In the genomic region with DNA sequence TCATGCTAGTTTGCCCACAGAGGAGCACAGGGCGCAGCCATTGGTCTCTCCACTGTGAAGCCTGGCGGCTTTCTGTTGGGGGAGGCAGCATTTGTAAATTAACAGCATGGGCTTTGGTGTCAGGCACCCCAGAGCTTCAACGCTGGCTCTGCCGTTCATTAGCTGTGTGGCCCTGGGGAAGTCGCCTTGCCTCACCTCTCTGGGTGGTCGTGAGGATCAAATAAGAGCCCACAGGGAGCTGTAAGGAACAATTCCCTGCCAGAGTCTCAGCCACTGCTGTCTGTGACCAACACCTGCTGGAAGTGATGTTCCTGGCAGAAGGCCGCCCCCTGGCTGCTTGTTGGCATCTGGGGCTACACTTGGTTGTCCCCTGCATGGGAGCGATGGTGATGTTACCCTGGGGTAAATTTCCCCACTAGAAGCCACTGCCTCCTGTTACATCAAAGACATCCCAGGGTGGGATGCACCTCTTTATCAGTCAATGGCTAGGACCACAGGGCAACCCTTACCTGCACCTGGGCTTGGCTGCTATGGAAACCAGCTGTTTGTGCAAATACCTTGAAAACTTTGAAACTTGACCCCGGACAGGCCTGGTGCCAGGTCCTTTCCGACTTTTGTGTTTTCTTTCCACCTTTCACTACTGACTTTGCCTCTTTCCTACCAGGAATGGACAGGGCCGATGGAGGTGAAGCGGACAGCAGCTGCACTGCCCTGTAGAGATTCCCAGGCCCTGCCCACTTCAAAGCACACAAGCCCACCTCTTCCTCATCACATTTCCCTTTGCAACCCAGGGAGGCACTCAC, we compare ENCODE assay signal across 8 cellular contexts. TPM values are rescaled to one million over a fixed set of nuclear protein-coding genes. Genes with fewer than 3 reads are reported as not detected.
DNase-seq lines count a peak whose midpoint lies in the region; ATAC-seq, FAIRE-seq and TF ChIP-seq lines count a peak whose summit lies in the region.

No MANE protein-coding gene starts in this region.

- H3K9me3 ChIP-seq in A673 (ENCODE audit: low read depth, low read length, poor library complexity, severe bottlenecking), result no peaks in the 10 kb centered on the region
- no peaks in the 10 kb centered on the region for H3K9me3 ChIP-seq in liver (ENCODE audit: control insufficient read depth in 4 of 4, low read length in 3 of 4)
- H3K9me3 ChIP-seq in upper lobe of right lung, result no peaks in the 10 kb centered on the region

- no peak for FAIRE-seq in GM12892 (lab: Jason Lieb, UNC)

- TF ChIP-seq RAD21 in liver (IDR thresholded peaks at IDR 0.05), result peak; percentile 48 to 70

- H3K9ac ChIP-seq in liver (ENCODE audit: low read depth in 1 of 2, low read length in 2 of 2), result no peak overlapping the region

- 51% methylated on average over 12 of the region's 12 CpGs for WGBS in liver

- TF ChIP-seq POLR2A in GM12892 (IDR thresholded peaks at IDR 0.05; ENCODE audit: low read depth, low read length), result no peak

- no TSS peak for BruUV-seq in A673 (replicated peaks; lab: Mats Ljungman, UMichigan)

- in situ Hi-C loops in astrocyte of the cerebellum (cut with HindIII; ENCODE audit: low sequenced_read_pairs), result loop anchor here (25.0 kb wide), 1 partner anchor 162 kb away; the partner anchor contains the start of gene FLNB

- ATAC-seq in upper lobe of right lung (no peak), HG03520 (IDR thresholded peaks at IDR 0.05; ENCODE audit: unreplicated experiment) (no peak), HG02885 (IDR thresholded peaks at IDR 0.05; ENCODE audit: poor library complexity, unreplicated experiment) (no peak)

- H3K4me1 ChIP-seq in A673 (ENCODE audit: insufficient read depth, low read length, poor library complexity, severe bottlenecking) (no peaks in the 10 kb centered on the region), liver (ENCODE audit: control insufficient read depth in 4 of 4, insufficient read depth in 4 of 4, low read length in 3 of 4) (peaks cover 27 to 76% (median 61%) of the 10 kb centered on the region in 4 donors), upper lobe of right lung (peaks cover 21% of the 10 kb centered on the region)

- CTCF ChIA-PET in A673 (lab: Charles Lee), result no interaction called here

- H3K27me3 ChIP-seq in A673 (replicated peaks; ENCODE audit: insufficient read depth, low read depth, low read length, poor library complexity) (no peaks in the 10 kb centered on the region), liver (ENCODE audit: control insufficient read depth in 4 of 4, insufficient read depth in 4 of 4, low read length in 3 of 4) (no peaks in the 10 kb centered on the region), upper lobe of right lung (no peaks in the 10 kb centered on the region)

- DNase-seq in A673 (ENCODE audit: low spot score) (peak; percentile 38), GM12892 (ENCODE audit: insufficient read length) (peak; percentile 47), NCI-H2196 treated with DMSO at 0.1 percent for 48 hours (lab: John Stamatoyannopoulos, UW; ENCODE audit: unreplicated experiment) (peak; percentile 56), astrocyte of the cerebellum (ENCODE audit: low read depth) (no peak), upper lobe of right lung (no peak)

- intact Hi-C loops in A673 (cut with micrococcal nuclease; ENCODE audit: unreplicated experiment) (no loop called here), upper lobe of right lung (cut with DNase I) (no loop called here)

- POLR2A ChIA-PET in A673 (lab: Charles Lee; ENCODE audit: low non-redundant PET), result no interaction called here

- H3K4me3 ChIP-seq in A673 (ENCODE audit: low read depth, low read length, poor library complexity, severe bottlenecking) (no peak overlapping the region), astrocyte of the cerebellum (ENCODE audit: low read depth, low read length) (no peak overlapping the region), liver (ENCODE audit: low read depth in 1 of 3, low read length in 3 of 3) (no peak overlapping the region), upper lobe of right lung (no peak overlapping the region)

- H3K27ac ChIP-seq in A673 (ENCODE audit: low read depth, low read length, poor library complexity, severe bottlenecking), result no peak overlapping the region
- peak overlapping the region; percentile 74 to 85 for H3K27ac ChIP-seq in liver (ENCODE audit: low read depth in 1 of 2, low read length in 2 of 2)
- no peak overlapping the region for H3K27ac ChIP-seq in upper lobe of right lung

- H3K36me3 ChIP-seq in A673 (ENCODE audit: insufficient read depth, low read length, poor library complexity, severe bottlenecking), result no peaks in the 10 kb centered on the region
- peaks cover 0 to 5% (median 5%) of the 10 kb centered on the region in 4 donors for H3K36me3 ChIP-seq in liver (ENCODE audit: control insufficient read depth in 4 of 4, insufficient read depth in 3 of 4, low read depth in 1 of 4, low read length in 3 of 4)
- peaks cover 7% of the 10 kb centered on the region for H3K36me3 ChIP-seq in upper lobe of right lung

- TF ChIP-seq CTCF in A673 (conservative IDR thresholded peaks at IDR 0.05; ENCODE audit: low read depth, low read length), result peak; percentile 43
- peak; percentile 48 for TF ChIP-seq CTCF in astrocyte of the cerebellum (IDR thresholded peaks at IDR 0.05; ENCODE audit: low read depth, low read length, missing control alignments)
- TF ChIP-seq CTCF in liver (IDR thresholded peaks at IDR 0.05; ENCODE audit: low read depth, low read length, missing input control), result peak; percentile 31
- TF ChIP-seq CTCF in upper lobe of right lung (IDR thresholded peaks at IDR 0.05), result peak; percentile 27

TF ChIP-seq in liver, 16 proteins besides CTCF, POLR2A, EP300 and RAD21:
- TF ChIP-seq, protein P1, sequence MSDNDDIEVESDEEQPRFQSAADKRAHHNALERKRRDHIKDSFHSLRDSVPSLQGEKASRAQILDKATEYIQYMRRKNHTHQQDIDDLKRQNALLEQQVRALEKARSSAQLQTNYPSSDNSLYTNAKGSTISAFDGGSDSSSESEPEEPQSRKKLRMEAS (IDR thresholded peaks at IDR 0.05), result peak; percentile 95
- TF ChIP-seq TAF1 (conservative IDR thresholded peaks at IDR 0.05), result peak; percentile 30
- peak; percentile 34 to 84 for TF ChIP-seq RXRA (IDR thresholded peaks at IDR 0.05)
- TF ChIP-seq HNF4G (IDR thresholded peaks at IDR 0.05), result peak; percentile 31
- peak; percentile 65 for TF ChIP-seq YY1 (IDR thresholded peaks at IDR 0.05)
- TF ChIP-seq NR2F2 (IDR thresholded peaks at IDR 0.05), result no peak
- peak; percentile 6 for TF ChIP-seq FOXA2 (IDR thresholded peaks at IDR 0.05)
- no peak for TF ChIP-seq ZBTB33 (IDR thresholded peaks at IDR 0.05)
- peak in 1 of 2 donors; percentile 80 for TF ChIP-seq EGR1 (IDR thresholded peaks at IDR 0.05; ENCODE audit: low read depth in 2 of 2)
- peak; percentile 78 to 85 for TF ChIP-seq HNF4A (conservative IDR thresholded peaks at IDR 0.05)
- TF ChIP-seq SP1 (IDR thresholded peaks at IDR 0.05), result peak; percentile 73
- no peak for TF ChIP-seq FOXA1 (IDR thresholded peaks at IDR 0.05)
- TF ChIP-seq JUND (IDR thresholded peaks at IDR 0.05), result peak in 1 of 2 donors; percentile 53
TF ChIP-seq in liver: peak in this region for 10.

RNA-seq across cellular contexts. Expression of gene DNASE1L3, which starts 36.9 kb away (rescaled TPM):
- not detected in 2 replicates for total RNA-seq in A673 (2021)
- 5.2 TPM for polyA plus RNA-seq in GM12892 (2012; ENCODE audit: missing spikeins)
- 100 to 1,000 TPM in 1 of 2 donors, 10 to 100 TPM in 1; 76.1 to 162 TPM for total RNA-seq in liver
- 100 to 1,000 TPM in 1 of 2 donors, 10 to 100 TPM in 1; 94.5 to 201 TPM for polyA plus RNA-seq in liver
- total RNA-seq in upper lobe of right lung, result 125 TPM

Comparison
In these comparisons a context has a peak if more than half of its experiments do, and no peak if none do; other contexts are left out.
1. DNase-seq: peak in A673 (single experiment), GM12892 (single experiment) and NCI-H2196 treated with DMSO at 0.1 percent for 48 hours (single experiment); none in astrocyte of the cerebellum (single experiment) and upper lobe of right lung (single experiment).
2. H3K27ac ChIP-seq: peak in liver (2 of 2); none in A673 (single experiment) and upper lobe of right lung (single experiment).
3. RNA of gene DNASE1L3, which starts 36.9 kb away (total RNA-seq): 76.1 to 162 TPM in liver and 125 TPM in upper lobe of right lung (single experiment); not detected in A673; every median in the first group is over 10 times any median in the second.
4. Peak in every context shown above with its lines, with median percentiles within 50 percentile points of each other: CTCF ChIP-seq.